In genomic region chr2:161355985-161356384, GRCh38 we compare ENCODE assay signal across 2 cellular contexts.
TF ChIP-seq lines count a peak whose summit lies in the region.

No MANE protein-coding gene starts in this region.

TF ChIP-seq in HepG2, 621 proteins besides CTCF, POLR2A, EP300 and RAD21:
- TF ChIP-seq ZNF652 (CRISPR knock-in tag; IDR thresholded peaks at IDR 0.05; ENCODE audit: borderline replicate concordance, low read depth) = peak; percentile 69; the same call in 1 of the 2 replicates
- no peak for TF ChIP-seq RELA (CRISPR knock-in tag; IDR thresholded peaks at IDR 0.05)

TF ChIP-seq in H1, 55 proteins besides CTCF, POLR2A, EP300 and RAD21:
- TF ChIP-seq CHD1 (IDR thresholded peaks at IDR 0.05; ENCODE audit: low read depth, low read length) (no peak), MAX (IDR thresholded peaks at IDR 0.05) (no peak), ATF2 (IDR thresholded peaks at IDR 0.05; ENCODE audit: low read length) (no peak), TAF7 (optimal IDR thresholded peaks at IDR 0.05; ENCODE audit: borderline replicate concordance, low read depth, low read length) (no peak), SP1 (IDR thresholded peaks at IDR 0.05; ENCODE audit: low read depth, low read length) (no peak), RFX5 (IDR thresholded peaks at IDR 0.05; ENCODE audit: borderline replicate concordance, low read depth, low read length) (no peak), KDM4A (IDR thresholded peaks at IDR 0.05; ENCODE audit: low read depth, low read length, severe bottlenecking) (no peak), RXRA (IDR thresholded peaks at IDR 0.05; ENCODE audit: insufficient read depth, low read depth, low read length) (no peak), SRF (IDR thresholded peaks at IDR 0.05; ENCODE audit: low read depth, low read length) (no peak), TBP (IDR thresholded peaks at IDR 0.05; ENCODE audit: low read depth, low read length) (no peak), SIX5 (IDR thresholded peaks at IDR 0.05; ENCODE audit: low read depth, low read length) (no peak), TCF12 (IDR thresholded peaks at IDR 0.05; ENCODE audit: low read depth, low read length) (no peak), ATF3 (IDR thresholded peaks at IDR 0.05; ENCODE audit: insufficient read depth, low read depth, low read length) (no peak), RNF2 (IDR thresholded peaks at IDR 0.05; ENCODE audit: borderline replicate concordance, low read depth, low read length, missing control alignments, poor library complexity, severe bottlenecking) (no peak), EGR1 (IDR thresholded peaks at IDR 0.05; ENCODE audit: borderline replicate concordance, low read depth, low read length) (no peak), CBX8 (IDR thresholded peaks at IDR 0.05; ENCODE audit: borderline replicate concordance, low read depth, low read length) (no peak), ZNF274 (IDR thresholded peaks at IDR 0.05; ENCODE audit: borderline replicate concordance, extremely low read depth, low read length) (no peak), FOSL1 (IDR thresholded peaks at IDR 0.05; ENCODE audit: insufficient read depth, low read depth, low read length) (no peak)
